ENCODE assay signal across 16 cellular contexts in genomic region chr20:48740269-48740603, GRCh38.
DNase-seq lines count a peak whose midpoint lies in the region; ATAC-seq and TF ChIP-seq lines count a peak whose summit lies in the region.
"Had no signal": no experiment of that assay in that cellular context is flagged by ENCODE, and none has a peak within 500 bp of the region (broad histone marks: within the 10 kb centered on the region; RNA-seq: fewer than 3 reads in every experiment).

No MANE protein-coding gene starts in this region.

- no peak overlapping the region for H3K4me3 Mint-ChIP-seq in T-helper 2 cell treated with Interferon-gamma antibody and Interleukin-4, amounts not matched to agents 5 μg/mL and 100 μg/mL, for 36 hours
- no peak overlapping the region for H3K4me3 Mint-ChIP-seq in activated naive CD8-positive, alpha-beta T cell treated with anti-CD3 and anti-CD28 coated beads for 36 hours
- peak overlapping the region; percentile 72 for H3K4me3 Mint-ChIP-seq in stimulated activated effector memory CD8-positive, alpha-beta T cell treated with anti-CD3 and anti-CD28 coated beads, Interleukin-12 subunit alpha, Interleukin-12 subunit beta, amount 100 ng/mL, for 72 hours
- no peak overlapping the region for H3K4me3 Mint-ChIP-seq in osteocyte (ENCODE audit: unreplicated experiment)

- no peak for TF ChIP-seq CTCF in osteocyte (IDR thresholded peaks at IDR 0.05)

- no peak for ATAC-seq in stimulated activated effector memory CD8-positive, alpha-beta T cell treated with anti-CD3 and anti-CD28 coated beads, Interleukin-12 subunit alpha, Interleukin-12 subunit beta, amount 100 ng/mL, for 72 hours
- ATAC-seq: left lobe of liver, psoas muscle had no signal

- peaks cover 35% of the 10 kb centered on the region for H3K36me3 Mint-ChIP-seq in T-helper 2 cell treated with Interferon-gamma antibody and Interleukin-4, amounts not matched to agents 5 μg/mL and 100 μg/mL, for 36 hours (ENCODE audit: low read depth)
- peaks cover 57% of the 10 kb centered on the region for H3K36me3 Mint-ChIP-seq in activated naive CD8-positive, alpha-beta T cell treated with anti-CD3 and anti-CD28 coated beads for 36 hours
- H3K36me3 Mint-ChIP-seq in stimulated activated effector memory CD8-positive, alpha-beta T cell treated with anti-CD3 and anti-CD28 coated beads, Interleukin-12 subunit alpha, Interleukin-12 subunit beta, amount 100 ng/mL, for 72 hours: peaks cover 98% of the 10 kb centered on the region
- peaks cover 10% of the 10 kb centered on the region for H3K36me3 Mint-ChIP-seq in osteocyte (ENCODE audit: unreplicated experiment)

- no peaks in the 10 kb centered on the region for H3K9me3 Mint-ChIP-seq in T-helper 2 cell treated with Interferon-gamma antibody and Interleukin-4, amounts not matched to agents 5 μg/mL and 100 μg/mL, for 36 hours
- H3K9me3 Mint-ChIP-seq in activated naive CD8-positive, alpha-beta T cell treated with anti-CD3 and anti-CD28 coated beads for 36 hours: no peaks in the 10 kb centered on the region
- H3K9me3 Mint-ChIP-seq in stimulated activated effector memory CD8-positive, alpha-beta T cell treated with anti-CD3 and anti-CD28 coated beads, Interleukin-12 subunit alpha, Interleukin-12 subunit beta, amount 100 ng/mL, for 72 hours: no peaks in the 10 kb centered on the region
- no peaks in the 10 kb centered on the region for H3K9me3 Mint-ChIP-seq in osteocyte (ENCODE audit: unreplicated experiment)

- H3K27me3 Mint-ChIP-seq in T-helper 2 cell treated with Interferon-gamma antibody and Interleukin-4, amounts not matched to agents 5 μg/mL and 100 μg/mL, for 36 hours (ENCODE audit: low read depth): no peaks in the 10 kb centered on the region
- no peaks in the 10 kb centered on the region for H3K27me3 Mint-ChIP-seq in activated naive CD8-positive, alpha-beta T cell treated with anti-CD3 and anti-CD28 coated beads for 36 hours
- no peaks in the 10 kb centered on the region for H3K27me3 Mint-ChIP-seq in osteocyte (ENCODE audit: unreplicated experiment)

- DNase-seq in T-helper 2 cell treated with Interferon-gamma antibody and Interleukin-4, amounts not matched to agents 5 μg/mL and 100 μg/mL, for 36 hours (ENCODE audit: low spot score): no peak
- DNase-seq in T-helper 2 cell (no peak), NCI-H187 treated with DMSO at 0.1 percent for 48 hours (lab: John Stamatoyannopoulos, UW) (peak; percentile 31), GM03348 (ENCODE audit: low spot score) (no peak), NCI-H1092 treated with DMSO at 0.1 percent for 48 hours (lab: John Stamatoyannopoulos, UW) (no peak), osteocyte (ENCODE audit: extremely low spot score, unreplicated experiment) (no peak)
- DNase-seq in activated naive CD8-positive, alpha-beta T cell treated with anti-CD3 and anti-CD28 coated beads for 36 hours: no peak
- no peak for DNase-seq in stimulated activated effector memory CD8-positive, alpha-beta T cell treated with anti-CD3 and anti-CD28 coated beads, Interleukin-12 subunit alpha, Interleukin-12 subunit beta, amount 100 ng/mL, for 72 hours (ENCODE audit: low spot score in 2 of 2)
- DNase-seq: ACHN; activated effector memory CD4-positive, alpha-beta T cell treated with anti-CD3 and anti-CD28 coated beads, Interleukin-2, amount 50 U/mL, for 16 hours; Calu3; GF-D8; NCI-H1694; psoas muscle; SW 1271 had no signal

- H3K27ac Mint-ChIP-seq in T-helper 2 cell treated with Interferon-gamma antibody and Interleukin-4, amounts not matched to agents 5 μg/mL and 100 μg/mL, for 36 hours: peak overlapping the region; percentile 84
- H3K27ac Mint-ChIP-seq in activated naive CD8-positive, alpha-beta T cell treated with anti-CD3 and anti-CD28 coated beads for 36 hours: peak overlapping the region; percentile 91
- H3K27ac Mint-ChIP-seq in stimulated activated effector memory CD8-positive, alpha-beta T cell treated with anti-CD3 and anti-CD28 coated beads, Interleukin-12 subunit alpha, Interleukin-12 subunit beta, amount 100 ng/mL, for 72 hours: peak overlapping the region; percentile 98
- H3K27ac Mint-ChIP-seq in osteocyte (ENCODE audit: unreplicated experiment): no peak overlapping the region

- peaks cover 45% of the 10 kb centered on the region for H3K4me1 Mint-ChIP-seq in T-helper 2 cell treated with Interferon-gamma antibody and Interleukin-4, amounts not matched to agents 5 μg/mL and 100 μg/mL, for 36 hours (ENCODE audit: low read depth)
- H3K4me1 Mint-ChIP-seq in activated naive CD8-positive, alpha-beta T cell treated with anti-CD3 and anti-CD28 coated beads for 36 hours: peaks cover 60% of the 10 kb centered on the region
- H3K4me1 Mint-ChIP-seq in stimulated activated effector memory CD8-positive, alpha-beta T cell treated with anti-CD3 and anti-CD28 coated beads, Interleukin-12 subunit alpha, Interleukin-12 subunit beta, amount 100 ng/mL, for 72 hours: peaks cover 78% of the 10 kb centered on the region
- peaks cover 5% of the 10 kb centered on the region for H3K4me1 Mint-ChIP-seq in osteocyte (ENCODE audit: unreplicated experiment)
